In the genomic region with DNA sequence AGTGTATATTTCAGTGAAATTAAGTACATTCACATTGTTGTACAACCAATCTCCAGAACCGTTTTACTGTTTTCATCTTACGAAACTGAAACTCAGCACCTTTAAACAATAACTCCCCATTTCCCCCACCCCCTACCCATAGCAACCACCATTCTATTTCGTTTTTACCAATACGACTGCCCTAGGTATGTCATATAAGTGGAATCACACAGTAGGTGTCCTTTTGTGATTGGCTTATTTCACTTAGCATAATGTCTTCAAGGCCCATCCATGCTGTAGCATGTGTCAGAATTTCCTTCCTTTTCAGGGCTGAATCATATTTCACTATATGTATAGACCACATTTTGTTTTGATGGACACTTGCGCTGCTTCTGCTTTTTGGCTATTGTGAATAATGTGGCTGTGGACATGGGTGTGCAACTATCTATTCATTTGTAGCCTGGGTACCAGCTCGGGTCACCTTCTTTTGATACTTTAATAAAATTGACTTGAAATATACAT, we compare ENCODE assay signal across 17 cellular contexts. TPM values are rescaled to one million over a fixed set of nuclear protein-coding genes. Genes with fewer than 3 reads are reported as not detected.
DNase-seq lines count a peak whose midpoint lies in the region; ATAC-seq and TF ChIP-seq lines count a peak whose summit lies in the region.
"Had no signal": no experiment of that assay in that cellular context is flagged by ENCODE, and none has a peak within 500 bp of the region (broad histone marks: within the 10 kb centered on the region; RNA-seq: fewer than 3 reads in every experiment).

No MANE protein-coding gene starts in this region.

- no peak overlapping the region for H3K27ac Mint-ChIP-seq in activated CD4-positive, alpha-beta T cell treated with anti-CD3 and anti-CD28 coated beads for 36 hours
- no peak overlapping the region for H3K27ac Mint-ChIP-seq in activated naive CD8-positive, alpha-beta T cell treated with anti-CD3 and anti-CD28 coated beads, Interleukin-2, amount 50 U/mL, for 24 hours
- H3K27ac Mint-ChIP-seq in activated naive CD8-positive, alpha-beta T cell treated with anti-CD3 and anti-CD28 coated beads for 36 hours: no peak overlapping the region
- peak overlapping the region; percentile 54 for H3K27ac Mint-ChIP-seq in activated T-helper 17 cell treated with anti-CD3 and anti-CD28 coated beads, Interleukin-2, amount 50 U/mL, for 72 hours
- H3K27ac Mint-ChIP-seq: B cell; CD4-positive, CD25-positive, alpha-beta regulatory T cell; CD8-positive, alpha-beta T cell had no signal

- no peaks in the 10 kb centered on the region for H3K9me3 ChIP-seq in mammary epithelial cell (replicated peaks; ENCODE audit: insufficient read depth, low read length)

- H3K4me3 Mint-ChIP-seq in activated CD4-positive, alpha-beta T cell treated with anti-CD3 and anti-CD28 coated beads for 36 hours: no peak overlapping the region
- no peak overlapping the region for H3K4me3 Mint-ChIP-seq in activated naive CD8-positive, alpha-beta T cell treated with anti-CD3 and anti-CD28 coated beads, Interleukin-2, amount 50 U/mL, for 24 hours
- no peak overlapping the region for H3K4me3 Mint-ChIP-seq in activated naive CD8-positive, alpha-beta T cell treated with anti-CD3 and anti-CD28 coated beads for 36 hours
- no peak overlapping the region for H3K4me3 Mint-ChIP-seq in activated T-helper 17 cell treated with anti-CD3 and anti-CD28 coated beads, Interleukin-2, amount 50 U/mL, for 72 hours
- H3K4me3 Mint-ChIP-seq: B cell; CD4-positive, CD25-positive, alpha-beta regulatory T cell; CD8-positive, alpha-beta T cell had no signal

- no peak overlapping the region for H3K27ac ChIP-seq in mammary epithelial cell (ENCODE audit: insufficient read depth, low read depth, low read length)
- H3K27ac ChIP-seq: 22Rv1, BLaER1, C4-2B had no signal

- H3K79me2 ChIP-seq in mammary epithelial cell (ENCODE audit: insufficient read depth, low read length): no peaks in the 10 kb centered on the region

- BruUV-seq in mammary epithelial cell (replicated peaks; lab: Mats Ljungman, UMichigan): no TSS peak

- no peaks in the 10 kb centered on the region for H3K4me1 ChIP-seq in mammary epithelial cell (ENCODE audit: insufficient read depth, low read length)
- H3K4me1 ChIP-seq: BLaER1, Caco-2, HAP-1 had no signal

- intact Hi-C loops in activated CD4-positive, alpha-beta T cell treated with anti-CD3 and anti-CD28 coated beads for 36 hours (cut with DNase I, micrococcal nuclease): no loop called here
- intact Hi-C loops in mammary epithelial cell (cut with micrococcal nuclease): no loop called here

- H3K9me3 Mint-ChIP-seq in activated CD4-positive, alpha-beta T cell treated with anti-CD3 and anti-CD28 coated beads for 36 hours (ENCODE audit: low read depth): peaks cover 8% of the 10 kb centered on the region
- H3K9me3 Mint-ChIP-seq in activated naive CD8-positive, alpha-beta T cell treated with anti-CD3 and anti-CD28 coated beads, Interleukin-2, amount 50 U/mL, for 24 hours: peaks cover 10% of the 10 kb centered on the region
- H3K9me3 Mint-ChIP-seq in activated naive CD8-positive, alpha-beta T cell treated with anti-CD3 and anti-CD28 coated beads for 36 hours: no peaks in the 10 kb centered on the region
- no peaks in the 10 kb centered on the region for H3K9me3 Mint-ChIP-seq in activated T-helper 17 cell treated with anti-CD3 and anti-CD28 coated beads, Interleukin-2, amount 50 U/mL, for 72 hours
- H3K9me3 Mint-ChIP-seq: CD8-positive, alpha-beta T cell had no signal

- H3K36me3 Mint-ChIP-seq in activated CD4-positive, alpha-beta T cell treated with anti-CD3 and anti-CD28 coated beads for 36 hours (ENCODE audit: low read depth): no peaks in the 10 kb centered on the region
- H3K36me3 Mint-ChIP-seq in activated naive CD8-positive, alpha-beta T cell treated with anti-CD3 and anti-CD28 coated beads, Interleukin-2, amount 50 U/mL, for 24 hours (ENCODE audit: low read depth): peaks cover 2% of the 10 kb centered on the region
- H3K36me3 Mint-ChIP-seq in activated naive CD8-positive, alpha-beta T cell treated with anti-CD3 and anti-CD28 coated beads for 36 hours: no peaks in the 10 kb centered on the region
- H3K36me3 Mint-ChIP-seq in activated T-helper 17 cell treated with anti-CD3 and anti-CD28 coated beads, Interleukin-2, amount 50 U/mL, for 72 hours (ENCODE audit: low read depth): no peaks in the 10 kb centered on the region
- H3K36me3 Mint-ChIP-seq: CD4-positive, CD25-positive, alpha-beta regulatory T cell; CD8-positive, alpha-beta T cell had no signal

- no peak overlapping the region for H3K4me2 ChIP-seq in mammary epithelial cell (ENCODE audit: insufficient read depth, low read depth, low read length)
- H3K4me2 ChIP-seq: BLaER1 had no signal

- H4K20me1 ChIP-seq in mammary epithelial cell (ENCODE audit: insufficient read depth, low read length): no peaks in the 10 kb centered on the region
- H4K20me1 ChIP-seq: BLaER1 had no signal

- peak; percentile 14 for DNase-seq in activated CD4-positive, alpha-beta T cell treated with anti-CD3 and anti-CD28 coated beads for 36 hours
- DNase-seq in activated CD4-positive, alpha-beta T cell treated with anti-CD3 and anti-CD28 coated beads, Interleukin-2, amount 50 U/mL, for 4 hours: no peak
- no peak for DNase-seq in activated naive CD8-positive, alpha-beta T cell treated with anti-CD3 and anti-CD28 coated beads, Interleukin-2, amount 50 U/mL, for 24 hours
- DNase-seq in activated naive CD8-positive, alpha-beta T cell treated with anti-CD3 and anti-CD28 coated beads for 36 hours: no peak
- DNase-seq in mammary epithelial cell: no peak
- no peak for DNase-seq in amygdala (lab: John Stamatoyannopoulos, UW)
- DNase-seq: Caco-2; CD8-positive, alpha-beta T cell; DMS153; GOT3 had no signal

- CTCF ChIA-PET in activated CD4-positive, alpha-beta T cell treated with anti-CD3 and anti-CD28 coated beads for 36 hours (lab: Charles Lee): no interaction called here
- CTCF ChIA-PET in mammary epithelial cell (lab: Charles Lee; ENCODE audit: low non-redundant PET): no interaction called here

- no peak overlapping the region for H3K9ac ChIP-seq in mammary epithelial cell (ENCODE audit: insufficient read depth, low read length)
- H3K9ac ChIP-seq: BLaER1 had no signal

- no peak for TF ChIP-seq CTCF in mammary epithelial cell (conservative IDR thresholded peaks at IDR 0.05 in 1 of 2, IDR thresholded peaks at IDR 0.05 in 1 of 2; ENCODE audit: extremely low read depth in 1 of 2, insufficient read depth in 1 of 2, low read depth in 1 of 2, low read length in 2 of 2)

- H2AFZ ChIP-seq in mammary epithelial cell (ENCODE audit: low read depth, low read length): no peak overlapping the region

- H3K4me3 ChIP-seq in mammary epithelial cell (replicated peaks in 1 of 3; ENCODE audit: insufficient read depth in 1 of 3, low read depth in 2 of 3, low read length in 3 of 3): no peak overlapping the region
- H3K4me3 ChIP-seq: BLaER1, HAP-1 had no signal

- H3K27me3 Mint-ChIP-seq in activated CD4-positive, alpha-beta T cell treated with anti-CD3 and anti-CD28 coated beads for 36 hours: peaks cover 2% of the 10 kb centered on the region
- peaks cover 4% of the 10 kb centered on the region for H3K27me3 Mint-ChIP-seq in activated naive CD8-positive, alpha-beta T cell treated with anti-CD3 and anti-CD28 coated beads, Interleukin-2, amount 50 U/mL, for 24 hours
- no peaks in the 10 kb centered on the region for H3K27me3 Mint-ChIP-seq in activated naive CD8-positive, alpha-beta T cell treated with anti-CD3 and anti-CD28 coated beads for 36 hours
- peaks cover 9% of the 10 kb centered on the region for H3K27me3 Mint-ChIP-seq in activated T-helper 17 cell treated with anti-CD3 and anti-CD28 coated beads, Interleukin-2, amount 50 U/mL, for 72 hours
- H3K27me3 Mint-ChIP-seq: CD4-positive, CD25-positive, alpha-beta regulatory T cell had no signal

- ATAC-seq in activated CD4-positive, alpha-beta T cell treated with anti-CD3 and anti-CD28 coated beads for 36 hours: peak; percentile 74
- peak; percentile 54 for ATAC-seq in activated naive CD8-positive, alpha-beta T cell treated with anti-CD3 and anti-CD28 coated beads, Interleukin-2, amount 50 U/mL, for 24 hours
- peak; percentile 94 for ATAC-seq in activated T-helper 17 cell treated with anti-CD3 and anti-CD28 coated beads, Interleukin-2, amount 50 U/mL, for 72 hours (replicated peaks)
- ATAC-seq: CD8-positive, alpha-beta T cell had no signal

- H3K36me3 ChIP-seq in mammary epithelial cell (ENCODE audit: insufficient read depth, low read length): no peaks in the 10 kb centered on the region
- H3K36me3 ChIP-seq: BLaER1, HAP-1 had no signal

- H3K27me3 ChIP-seq in mammary epithelial cell (ENCODE audit: insufficient read depth, low read length): no peaks in the 10 kb centered on the region
- H3K27me3 ChIP-seq: BLaER1 had no signal

- POLR2A ChIA-PET in activated CD4-positive, alpha-beta T cell treated with anti-CD3 and anti-CD28 coated beads for 36 hours (lab: Charles Lee): no interaction called here

- peaks cover 7% of the 10 kb centered on the region for H3K4me1 Mint-ChIP-seq in activated CD4-positive, alpha-beta T cell treated with anti-CD3 and anti-CD28 coated beads for 36 hours
- H3K4me1 Mint-ChIP-seq in activated naive CD8-positive, alpha-beta T cell treated with anti-CD3 and anti-CD28 coated beads, Interleukin-2, amount 50 U/mL, for 24 hours: peaks cover 2% of the 10 kb centered on the region
- no peaks in the 10 kb centered on the region for H3K4me1 Mint-ChIP-seq in activated naive CD8-positive, alpha-beta T cell treated with anti-CD3 and anti-CD28 coated beads for 36 hours
- H3K4me1 Mint-ChIP-seq in activated T-helper 17 cell treated with anti-CD3 and anti-CD28 coated beads, Interleukin-2, amount 50 U/mL, for 72 hours: peaks cover 4% of the 10 kb centered on the region
- H3K4me1 Mint-ChIP-seq: B cell; CD4-positive, CD25-positive, alpha-beta regulatory T cell had no signal

- in situ Hi-C loops in mammary epithelial cell (cut with MboI; ENCODE audit: low sequenced_read_pairs in 2 of 2): no loop called here

- 97% methylated on average over 6 of the region's 6 CpGs for WGBS in mammary epithelial cell (ENCODE audit: low coverage, missing lambda C conversion rate)

- dilution Hi-C loops in mammary epithelial cell (cut with HindIII; ENCODE audit: low sequenced_read_pairs): no loop called here

RNA-seq across cellular contexts. Expression of a gene that starts 34.3 kb away (rescaled TPM):
- total RNA-seq in activated CD4-positive, alpha-beta T cell treated with anti-CD3 and anti-CD28 coated beads for 36 hours: 1 to 10 TPM; 2.1 to 2.3 TPM
- 1 to 10 TPM; 1.6 to 2.1 TPM for total RNA-seq in activated naive CD8-positive, alpha-beta T cell treated with anti-CD3 and anti-CD28 coated beads for 36 hours
- 1 to 10 TPM; 3.0 to 7.1 TPM for total RNA-seq in activated T-helper 17 cell treated with anti-CD3 and anti-CD28 coated beads, Interleukin-2, amount 50 U/mL, for 72 hours
- 10 to 100 TPM; 40.8 to 76.5 TPM for total RNA-seq in mammary epithelial cell
- polyA plus RNA-seq in mammary epithelial cell: 31.5 TPM
- 142 TPM for polyA minus RNA-seq in mammary epithelial cell

Comparison
In these comparisons a context has a peak if more than half of its experiments do, and no peak if none do; other contexts are left out.
1. RNA of a gene that starts 34.3 kb away (total RNA-seq): 40.8 to 76.5 TPM in mammary epithelial cell; 3.0 to 7.1 TPM in activated T-helper 17 cell treated with anti-CD3 and anti-CD28 coated beads, Interleukin-2, amount 50 U/mL, for 72 hours, 2.1 to 2.3 TPM in activated CD4-positive, alpha-beta T cell treated with anti-CD3 and anti-CD28 coated beads for 36 hours and 1.6 to 2.1 TPM in activated naive CD8-positive, alpha-beta T cell treated with anti-CD3 and anti-CD28 coated beads for 36 hours; every median in the first group is over 4 times any median in the second.
2. Peak in every context shown above with its lines, with median percentiles within 50 percentile points of each other: ATAC-seq.